ENCODE assay signal across 10 cellular contexts in the genomic region with DNA sequence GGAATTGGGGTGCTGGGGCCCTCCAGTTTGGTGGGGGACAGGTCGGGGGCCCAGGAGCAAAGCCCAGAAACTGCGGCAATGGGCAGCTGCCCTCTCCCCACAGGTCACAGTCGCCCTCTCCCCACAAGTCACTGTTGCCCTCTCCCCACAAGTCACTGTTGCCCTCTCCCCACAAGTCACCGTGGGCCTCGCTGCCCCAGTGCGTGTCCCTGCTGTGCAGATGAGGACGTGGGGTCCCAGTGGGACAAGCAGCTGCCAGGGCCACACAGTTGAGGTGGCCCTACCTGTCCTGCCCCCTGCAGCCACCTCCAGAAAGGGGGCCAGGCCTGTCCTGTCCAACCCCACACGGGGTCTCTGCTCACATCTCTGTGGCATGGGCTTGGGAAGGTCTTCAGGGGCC. TPM values are rescaled to one million over a fixed set of nuclear protein-coding genes. Genes with fewer than 3 reads are reported as not detected.
"Had no signal": no experiment of that assay in that cellular context is flagged by ENCODE, and none has a peak within 500 bp of the region (broad histone marks: within the 10 kb centered on the region; RNA-seq: fewer than 3 reads in every experiment).

No MANE protein-coding gene starts in this region.

- H3K4me3 ChIP-seq: GM23248, HAP-1, K562 had no signal

- ATAC-seq: K562 had no signal

- DNase-seq: GM23248, GOT3, HFFc6, IMR-90 had no signal

- H3K4me1 ChIP-seq: HAP-1 had no signal

- H3K9me3 Mint-ChIP-seq: HFFc6 had no signal

- H3K27ac ChIP-seq: GM23248, HL-60 had no signal

- FAIRE-seq: K562 had no signal

- H3K9me3 ChIP-seq: HAP-1 had no signal

- H3K9ac ChIP-seq: GM23248 had no signal

- H2AFZ ChIP-seq: GM23248 had no signal

- H3K27ac Mint-ChIP-seq: HFFc6 had no signal

- H3K36me3 ChIP-seq: HAP-1 had no signal

- H3K4me3 Mint-ChIP-seq: HFFc6 had no signal

RNA-seq across cellular contexts. Expression of a gene that starts 13.0 kb away (rescaled TPM):
- total RNA-seq: GM23248, H4, H7, HFFc6, HT1080, IMR-90 had no signal
- polyA plus RNA-seq: GM23248, IMR-90, K562 had no signal

RNA-seq across cellular contexts. Expression of a gene that starts 35.7 kb away (rescaled TPM):
- total RNA-seq: HFFc6 had no signal
- polyA plus RNA-seq: IMR-90 had no signal

RNA-seq across cellular contexts. Expression of a gene that starts 40.3 kb away (rescaled TPM):
- total RNA-seq: GM23248, H4, H7, HFFc6, HT1080, IMR-90, K562 had no signal
- polyA plus RNA-seq: GM23248, IMR-90 had no signal

RNA-seq across cellular contexts. Expression of a gene that starts 50.5 kb away (rescaled TPM):
- total RNA-seq: H4, HFFc6, HT1080, IMR-90, K562 had no signal
- polyA plus RNA-seq: GM23248, IMR-90, K562 had no signal
